8 cellular contexts compared by ENCODE assay signal in genomic region chr14:35122696-35123387, GRCh38. TPM values are rescaled to one million over a fixed set of nuclear protein-coding genes. Genes with fewer than 3 reads are reported as not detected.
DNase-seq lines count a peak whose midpoint lies in the region; ATAC-seq and TF ChIP-seq lines count a peak whose summit lies in the region.

No MANE protein-coding gene starts in this region.

- no peaks in the 10 kb centered on the region for H3K9me3 Mint-ChIP-seq in activated T-cell treated with anti-CD3 and anti-CD28 coated beads, Interleukin-2, amount 50 U/mL, for 72 hours
- no peaks in the 10 kb centered on the region for H3K9me3 Mint-ChIP-seq in activated CD8-positive, alpha-beta T cell treated with anti-CD3 and anti-CD28 coated beads, Interleukin-2, amount 10 ng/mL, durations not matched to agents 7 days and 5 days (ENCODE audit: insufficient read depth)

- H3K9me3 ChIP-seq in HUES6 (ENCODE audit: control insufficient read depth, insufficient read depth, low read depth, low read length) = no peaks in the 10 kb centered on the region
- no peaks in the 10 kb centered on the region for H3K9me3 ChIP-seq in cardiac muscle cell (ENCODE audit: low read depth)

- H3K36me3 Mint-ChIP-seq in activated T-cell treated with anti-CD3 and anti-CD28 coated beads, Interleukin-2, amount 50 U/mL, for 72 hours (ENCODE audit: insufficient read depth in 2 of 2) = peaks cover 8 to 16% of the 10 kb centered on the region in 2 donors
- H3K36me3 Mint-ChIP-seq in activated CD8-positive, alpha-beta T cell treated with anti-CD3 and anti-CD28 coated beads, Interleukin-2, amount 10 ng/mL, durations not matched to agents 7 days and 5 days (ENCODE audit: low read depth) = peaks cover 31% of the 10 kb centered on the region

- peak in 1 of 2 donors; percentile 25 for DNase-seq in activated T-cell treated with anti-CD3 and anti-CD28 coated beads, Interleukin-2, amount 50 U/mL, for 72 hours
- DNase-seq in activated T-cell treated with anti-CD3 and anti-CD28 coated beads, Interleukin-2, amount 50 U/mL, for 1 hour = no peak
- DNase-seq in activated CD8-positive, alpha-beta T cell treated with anti-CD3 and anti-CD28 coated beads, Interleukin-2, amount 10 ng/mL, durations not matched to agents 7 days and 5 days = no peak
- peak in 1 of 2 donors; percentile 52 for DNase-seq in cardiac muscle cell (ENCODE audit: low read depth in 1 of 2, low spot score in 1 of 2)
- DNase-seq in pons (ENCODE audit: low spot score) = peak; percentile 26
- no peak for DNase-seq in DMS153 (lab: John Stamatoyannopoulos, UW)

- H3K27ac Mint-ChIP-seq in activated T-cell treated with anti-CD3 and anti-CD28 coated beads, Interleukin-2, amount 50 U/mL, for 72 hours = peak overlapping the region; percentile 98
- H3K27ac Mint-ChIP-seq in activated CD8-positive, alpha-beta T cell treated with anti-CD3 and anti-CD28 coated beads, Interleukin-2, amount 10 ng/mL, durations not matched to agents 7 days and 5 days = peak overlapping the region; percentile 99

- H3K27ac ChIP-seq in HUES6 (ENCODE audit: low read depth, low read length) = peak overlapping the region; percentile 98
- H3K27ac ChIP-seq in cardiac muscle cell = peak overlapping the region; percentile 97

- H3K4me3 Mint-ChIP-seq in activated T-cell treated with anti-CD3 and anti-CD28 coated beads, Interleukin-2, amount 50 U/mL, for 72 hours = peak overlapping the region; percentile 94
- H3K4me3 Mint-ChIP-seq in activated CD8-positive, alpha-beta T cell treated with anti-CD3 and anti-CD28 coated beads, Interleukin-2, amount 10 ng/mL, durations not matched to agents 7 days and 5 days = peak overlapping the region; percentile 98

- H3K36me3 ChIP-seq in HUES6 (ENCODE audit: control insufficient read depth, insufficient read depth, low read length) = peaks cover 9% of the 10 kb centered on the region
- no peaks in the 10 kb centered on the region for H3K36me3 ChIP-seq in cardiac muscle cell

- peaks cover 69% of the 10 kb centered on the region for H3K4me1 Mint-ChIP-seq in activated T-cell treated with anti-CD3 and anti-CD28 coated beads, Interleukin-2, amount 50 U/mL, for 72 hours (ENCODE audit: low read depth)
- H3K4me1 Mint-ChIP-seq in activated CD8-positive, alpha-beta T cell treated with anti-CD3 and anti-CD28 coated beads, Interleukin-2, amount 10 ng/mL, durations not matched to agents 7 days and 5 days (ENCODE audit: low read depth) = peaks cover 57% of the 10 kb centered on the region

- H3K9ac ChIP-seq in HUES6 (ENCODE audit: low read length) = peak overlapping the region; percentile 96

- TF ChIP-seq CTCF in cardiac muscle cell (IDR thresholded peaks at IDR 0.05; ENCODE audit: low read depth, low read length) = no peak

- H3K27me3 Mint-ChIP-seq in activated T-cell treated with anti-CD3 and anti-CD28 coated beads, Interleukin-2, amount 50 U/mL, for 72 hours (ENCODE audit: low read depth) = no peaks in the 10 kb centered on the region
- no peaks in the 10 kb centered on the region for H3K27me3 Mint-ChIP-seq in activated CD8-positive, alpha-beta T cell treated with anti-CD3 and anti-CD28 coated beads, Interleukin-2, amount 10 ng/mL, durations not matched to agents 7 days and 5 days (ENCODE audit: low read depth)

- CTCF ChIA-PET in activated CD8-positive, alpha-beta T cell treated with anti-CD3 and anti-CD28 coated beads, Interleukin-2, amount 10 ng/mL, durations not matched to agents 7 days and 5 days (lab: Charles Lee) = interaction anchor here (0.7 to 3.3 kb wide), 10 partner anchors 15 to 294 kb away, joined by 3 to 15 read pairs (median 4); partner anchors contain the start of genes NFKBIA and SRP54

- peaks cover 9% of the 10 kb centered on the region for H3K4me1 ChIP-seq in HUES6 (ENCODE audit: control insufficient read depth, insufficient read depth, low read length)
- no peaks in the 10 kb centered on the region for H3K4me1 ChIP-seq in cardiac muscle cell (ENCODE audit: low read depth)

- H3K27me3 ChIP-seq in HUES6 (ENCODE audit: control insufficient read depth, insufficient read depth, low read length) (no peaks in the 10 kb centered on the region), cardiac muscle cell (no peaks in the 10 kb centered on the region)

- POLR2A ChIA-PET in activated CD8-positive, alpha-beta T cell treated with anti-CD3 and anti-CD28 coated beads, Interleukin-2, amount 10 ng/mL, durations not matched to agents 7 days and 5 days (lab: Charles Lee) = interaction anchor here (1.0 to 3.7 kb wide), 9 partner anchors 12 to 703 kb away, joined by 3 to 34 read pairs (median 7); partner anchors contain the start of genes BRMS1L, FAM177A1, NFKBIA and PSMA6

- no peak for ATAC-seq in activated T-cell treated with anti-CD3 and anti-CD28 coated beads, Interleukin-2, amount 50 U/mL, for 72 hours (replicated peaks in 1 of 2)
- ATAC-seq in activated CD8-positive, alpha-beta T cell treated with anti-CD3 and anti-CD28 coated beads, Interleukin-2, amount 10 ng/mL, durations not matched to agents 7 days and 5 days = no peak
- ATAC-seq in GM19324 (IDR thresholded peaks at IDR 0.05; ENCODE audit: low FRiP score, unreplicated experiment) = no peak

- H3K4me3 ChIP-seq in HUES6 (ENCODE audit: low read depth, low read length) (peak overlapping the region; percentile 83), cardiac muscle cell (peak overlapping the region; percentile 89)

RNA-seq across cellular contexts. Expression of gene PRORP, which starts 0.5 kb away (rescaled TPM):
- 10 to 100 TPM; 33.0 to 36.0 TPM for total RNA-seq in activated T-cell treated with anti-CD3 and anti-CD28 coated beads, Interleukin-2, amount 50 U/mL, for 72 hours
- total RNA-seq in activated CD8-positive, alpha-beta T cell treated with anti-CD3 and anti-CD28 coated beads, Interleukin-2, amount 10 ng/mL, durations not matched to agents 7 days and 5 days = 10 to 100 TPM; 32.5 to 35.4 TPM
- 29.3 and 40.5 TPM in 2 replicates for total RNA-seq in cardiac muscle cell
- polyA plus RNA-seq in cardiac muscle cell = 28.4 and 33.0 TPM in 2 replicates

RNA-seq across cellular contexts. Expression of gene PPP2R3C, which starts 1.1 kb away (rescaled TPM):
- total RNA-seq in activated T-cell treated with anti-CD3 and anti-CD28 coated beads, Interleukin-2, amount 50 U/mL, for 72 hours = 10 to 100 TPM; 66.5 to 83.7 TPM
- total RNA-seq in activated CD8-positive, alpha-beta T cell treated with anti-CD3 and anti-CD28 coated beads, Interleukin-2, amount 10 ng/mL, durations not matched to agents 7 days and 5 days = 10 to 100 TPM; 33.3 to 38.6 TPM
- total RNA-seq in cardiac muscle cell = 5.8 and 12.5 TPM in 2 replicates
- polyA plus RNA-seq in cardiac muscle cell = 22.0 and 35.3 TPM in 2 replicates
